ENCODE assay signal across 17 cellular contexts in genomic region chr2:39020383-39020782, GRCh38.
DNase-seq lines count a peak whose midpoint lies in the region; ATAC-seq and TF ChIP-seq lines count a peak whose summit lies in the region.
"Had no signal": no experiment of that assay in that cellular context is flagged by ENCODE, and none has a peak within 500 bp of the region (broad histone marks: within the 10 kb centered on the region; RNA-seq: fewer than 3 reads in every experiment).

No MANE protein-coding gene starts in this region.

- TF ChIP-seq POLR2A in heart left ventricle (IDR thresholded peaks at IDR 0.05) (no peak), thyroid gland (IDR thresholded peaks at IDR 0.05) (no peak), Peyer's patch (IDR thresholded peaks at IDR 0.05) (no peak)

- H3F3A ChIP-seq in Loucy (ENCODE audit: low read depth) = no peaks in the 10 kb centered on the region

- H4K20me1 ChIP-seq in Loucy (ENCODE audit: insufficient read depth, low read length, poor library complexity, severe bottlenecking) = no peaks in the 10 kb centered on the region

- H3K4me2 ChIP-seq in Loucy (ENCODE audit: low read depth, low read length, poor library complexity, severe bottlenecking) = peak overlapping the region; percentile 13

- H2AFZ ChIP-seq in Loucy (ENCODE audit: low read length) = no peak overlapping the region

- H3K9me2 ChIP-seq in Loucy (replicated peaks; ENCODE audit: low read depth, low read length) = no peaks in the 10 kb centered on the region

- DNase-seq in heart left ventricle (no peak), Right ventricle myocardium inferior (ENCODE audit: missing footprints) (no peak), ascending aorta (ENCODE audit: low spot score in 2 of 2) (no peak), thyroid gland (no peak), NCI-H2227 (lab: John Stamatoyannopoulos, UW; ENCODE audit: unreplicated experiment) (no peak), Peyer's patch (no peak)
- DNase-seq: 8988T; CD8-positive, alpha-beta T cell; DND-41; GF-D8; NCI-H1105 treated with DMSO at 0.1 percent for 48 hours; NCI-H1694 treated with DMSO at 0.1 percent for 48 hours; NCI-H226; NCI-H526; NK-92 treated with Interleukin-12 subunit alpha and Interleukin-12 subunit beta, amount 100 ng/mL, for 24 hours had no signal

- H3K27me3 ChIP-seq in heart left ventricle (no peaks in the 10 kb centered on the region), Loucy (ENCODE audit: insufficient read depth, low read length, poor library complexity, severe bottlenecking) (no peaks in the 10 kb centered on the region), ascending aorta (no peaks in the 10 kb centered on the region), thyroid gland (no peaks in the 10 kb centered on the region), Peyer's patch (no peaks in the 10 kb centered on the region)

- H3K36me3 ChIP-seq in heart left ventricle = peaks cover 0 to 17% (median 10%) of the 10 kb centered on the region in 9 donors
- peaks cover 11% of the 10 kb centered on the region for H3K36me3 ChIP-seq in Loucy (ENCODE audit: insufficient read depth, low read length)
- peaks cover 0 to 2% of the 10 kb centered on the region in 2 donors for H3K36me3 ChIP-seq in ascending aorta
- no peaks in the 10 kb centered on the region for H3K36me3 ChIP-seq in thyroid gland
- H3K36me3 ChIP-seq in Peyer's patch = peaks cover 0 to 5% (median 0%) of the 10 kb centered on the region in 3 donors

- H3K9me3 ChIP-seq in heart left ventricle (no peaks in the 10 kb centered on the region), Loucy (ENCODE audit: insufficient read depth, low read depth, low read length) (no peaks in the 10 kb centered on the region), ascending aorta (no peaks in the 10 kb centered on the region), thyroid gland (no peaks in the 10 kb centered on the region), Peyer's patch (no peaks in the 10 kb centered on the region)

- no peaks in the 10 kb centered on the region for H3K79me2 ChIP-seq in Loucy (ENCODE audit: insufficient read depth, low read length)

- H3K27ac ChIP-seq in heart left ventricle = peak overlapping the region in 10 of 12 donors; percentile 9 to 78 (median 68)
- peak overlapping the region; percentile 39 to 60 for H3K27ac ChIP-seq in ascending aorta
- peak overlapping the region; percentile 31 to 72 (median 33) for H3K27ac ChIP-seq in thyroid gland
- no peak overlapping the region for H3K27ac ChIP-seq in Peyer's patch

- H3K9ac ChIP-seq in Loucy (ENCODE audit: low read depth, low read length, poor library complexity, severe bottlenecking) = no peak overlapping the region

- H3K4me1 ChIP-seq in heart left ventricle (peaks cover 0 to 18% (median 11%) of the 10 kb centered on the region in 12 donors), Loucy (ENCODE audit: insufficient read depth, low read length, poor library complexity, severe bottlenecking) (peaks cover 3% of the 10 kb centered on the region), ascending aorta (peaks cover 4 to 48% of the 10 kb centered on the region in 2 donors), thyroid gland (peaks cover 33 to 51% of the 10 kb centered on the region in 2 donors), Peyer's patch (no peaks in the 10 kb centered on the region)

- intact Hi-C loops in heart left ventricle (cut with DNase I) (no loop called here), Right ventricle myocardium inferior (cut with DNase I) (no loop called here), ascending aorta (cut with DNase I) (no loop called here), thyroid gland (cut with DNase I) (no loop called here)

- peak overlapping the region in 11 of 12 donors; percentile 1 to 46 (median 41) for H3K4me3 ChIP-seq in heart left ventricle
- H3K4me3 ChIP-seq in Loucy (ENCODE audit: low read length, poor library complexity, severe bottlenecking) = no peak overlapping the region
- no peak overlapping the region for H3K4me3 ChIP-seq in ascending aorta
- H3K4me3 ChIP-seq in thyroid gland (replicated peaks in 1 of 3) = no peak overlapping the region
- no peak overlapping the region for H3K4me3 ChIP-seq in Peyer's patch

- ATAC-seq in heart left ventricle (no peak), Right ventricle myocardium inferior (no peak), GM18907 (IDR thresholded peaks at IDR 0.05; ENCODE audit: unreplicated experiment) (no peak)
- ATAC-seq: CD8-positive, alpha-beta T cell had no signal

- TF ChIP-seq CTCF in heart left ventricle (IDR thresholded peaks at IDR 0.05) = no peak
- no peak for TF ChIP-seq CTCF in Loucy (conservative IDR thresholded peaks at IDR 0.05; ENCODE audit: low read length)
- TF ChIP-seq CTCF in ascending aorta (IDR thresholded peaks at IDR 0.05) = no peak
- no peak for TF ChIP-seq CTCF in thyroid gland (IDR thresholded peaks at IDR 0.05)
- TF ChIP-seq CTCF in Peyer's patch (IDR thresholded peaks at IDR 0.05) = no peak

Comparison
In these comparisons a context has a peak if more than half of its experiments do, and no peak if none do; other contexts are left out.
1. H3K27ac ChIP-seq: peak in heart left ventricle (10 of 12), ascending aorta (2 of 2) and thyroid gland (3 of 3); none in Peyer's patch (0 of 4).
2. H3K4me3 ChIP-seq: peak in heart left ventricle (11 of 12); none in Loucy (single experiment), ascending aorta (0 of 2), thyroid gland (0 of 3) and Peyer's patch (0 of 4).